In genomic region chr2:120343433-120344105, GRCh38 we compare ENCODE assay signal across 8 cellular contexts. TPM values are rescaled to one million over a fixed set of nuclear protein-coding genes. Genes with fewer than 3 reads are reported as not detected.
DNase-seq lines count a peak whose midpoint lies in the region; ATAC-seq and TF ChIP-seq lines count a peak whose summit lies in the region.

No MANE protein-coding gene starts in this region.

- ATAC-seq in GM21381 (IDR thresholded peaks at IDR 0.05; ENCODE audit: unreplicated experiment) (peak; percentile 40), HG03039 (IDR thresholded peaks at IDR 0.05; ENCODE audit: unreplicated experiment) (no peak)

- no peak for TF ChIP-seq CTCF in lower leg skin (IDR thresholded peaks at IDR 0.05)

- H3K4me3 ChIP-seq in lower leg skin (ENCODE audit: low read depth, poor library complexity, severe bottlenecking), result no peak overlapping the region

- intact Hi-C loops in lower leg skin (cut with DNase I; ENCODE audit: low total_unique reads), result loop anchor here (1.0 to 10.0 kb wide), 3 partner anchors 101 to 337 kb away; no protein-coding TSS in a partner anchor

- DNase-seq in C1 segment of cervical spinal cord (lab: John Stamatoyannopoulos, UW) (peak in 13 of 14 donors; percentile 11 to 82 (median 55)), NCI-H2107 treated with DMSO at 0.1 percent for 48 hours (lab: John Stamatoyannopoulos, UW; ENCODE audit: unreplicated experiment) (peak; percentile 30), lower leg skin (ENCODE audit: low spot score in 2 of 2) (peak; percentile 84 to 97)
- DNase-seq in activated CD4-positive, alpha-beta T cell treated with anti-CD3 and anti-CD28 coated beads, Interleukin-2, amount 50 U/mL, for 48 hours, result peak; percentile 66 to 75
- DNase-seq in effector CD4-positive, alpha-beta T cell, result peak; percentile 31
- DNase-seq in stimulated activated CD4-positive, alpha-beta T cell treated with anti-CD3 and anti-CD28 coated beads, Interleukin-4, amount 100 ng/mL, for 24 hours, result peak; percentile 57

- TF ChIP-seq POLR2A in lower leg skin (IDR thresholded peaks at IDR 0.05), result no peak

- WGBS in lower leg skin, 2 donors, result 2 to 3% methylated on average over 36 to 39 of the region's 43 CpGs

RNA-seq across cellular contexts. Expression of gene INHBB, which starts 2.4 kb away (rescaled TPM):
- 10 to 100 TPM in 3 of 4 donors, 1 to 10 TPM in 1; 9.4 to 47.9 (median 25.0) TPM for total RNA-seq in lower leg skin

Comparison
In these comparisons a context has a peak if more than half of its experiments do, and no peak if none do; other contexts are left out.
1. DNase-seq: peak in every context shown above with its lines; median percentile 90 in lower leg skin; 70 in activated CD4-positive, alpha-beta T cell treated with anti-CD3 and anti-CD28 coated beads, Interleukin-2, amount 50 U/mL, for 48 hours; 57 in stimulated activated CD4-positive, alpha-beta T cell treated with anti-CD3 and anti-CD28 coated beads, Interleukin-4, amount 100 ng/mL, for 24 hours; 55 in C1 segment of cervical spinal cord; 31 in effector CD4-positive, alpha-beta T cell; 30 in NCI-H2107 treated with DMSO at 0.1 percent for 48 hours.